ENCODE assay signal across 13 cellular contexts in genomic region chrX:132375941-132376340, GRCh38.
A peak's percentile ranks its signal among the peaks of the same experiment; 100 is the strongest.
DNase-seq lines count a peak whose midpoint lies in the region; ATAC-seq and TF ChIP-seq lines count a peak whose summit lies in the region.
"Had no signal": no experiment of that assay in that cellular context is flagged by ENCODE, and none has a peak within 500 bp of the region (broad histone marks: within the 10 kb centered on the region; RNA-seq: fewer than 3 reads in every experiment).

No MANE protein-coding gene starts in this region.

- DNase-seq in NCI-H524 treated with DMSO at 0.1 percent for 48 hours (lab: John Stamatoyannopoulos, UW) (peak; percentile 2), NCI-H524 (lab: John Stamatoyannopoulos, UW) (no peak), choroid plexus epithelial cell (ENCODE audit: low read depth) (peak; percentile 12), osteoblast (ENCODE audit: insufficient read length, low spot score, missing footprints) (no peak), immature natural killer cell (no peak), NCI-H2107 treated with DMSO at 0.1 percent for 48 hours (lab: John Stamatoyannopoulos, UW; ENCODE audit: unreplicated experiment) (no peak)
- DNase-seq: activated CD4-positive, CD25-positive, alpha-beta regulatory T cell treated with anti-CD3 and anti-CD28 coated beads, Interleukin-2, amount 50 U/mL, for 72 hours; C1 segment of cervical spinal cord; central memory CD4-positive, alpha-beta T cell; NCI-H2107; upper lobe of left lung had no signal

- no peak overlapping the region for H3K4me2 ChIP-seq in osteoblast (ENCODE audit: insufficient read depth, low read length)

- no peaks in the 10 kb centered on the region for H3K36me3 ChIP-seq in osteoblast (ENCODE audit: insufficient read depth, low read length)
- H3K36me3 ChIP-seq: upper lobe of left lung had no signal

- no peak overlapping the region for H2AFZ ChIP-seq in osteoblast (ENCODE audit: low read length)

- no peaks in the 10 kb centered on the region for H4K20me1 ChIP-seq in osteoblast (ENCODE audit: insufficient read depth, low read length)

- no peaks in the 10 kb centered on the region for H3K79me2 ChIP-seq in osteoblast (ENCODE audit: insufficient read depth, low read length)

- no peak overlapping the region for H3K4me3 ChIP-seq in choroid plexus epithelial cell (ENCODE audit: low read depth, low read length)
- no peak overlapping the region for H3K4me3 ChIP-seq in osteoblast (ENCODE audit: insufficient read depth, low read length)
- H3K4me3 ChIP-seq: upper lobe of left lung had no signal

- H3K4me1 Mint-ChIP-seq in immature natural killer cell = no peaks in the 10 kb centered on the region

- no peaks in the 10 kb centered on the region for H3K4me1 ChIP-seq in osteoblast (ENCODE audit: insufficient read depth, low read length)
- H3K4me1 ChIP-seq: upper lobe of left lung had no signal

- peaks cover 10% of the 10 kb centered on the region for H3K27me3 ChIP-seq in osteoblast (ENCODE audit: insufficient read depth, low read length)
- H3K27me3 ChIP-seq: upper lobe of left lung had no signal

- ATAC-seq in GM21737 (IDR thresholded peaks at IDR 0.05; ENCODE audit: unreplicated experiment) = no peak

- H3K9me3 Mint-ChIP-seq in immature natural killer cell = no peaks in the 10 kb centered on the region

- H3K9me3 ChIP-seq in osteoblast (ENCODE audit: low read depth, low read length) = no peaks in the 10 kb centered on the region
- H3K9me3 ChIP-seq: upper lobe of left lung had no signal

- TF ChIP-seq CTCF in LNCAP (IDR thresholded peaks at IDR 0.05) (0 out of 2 replicates have a peak, but pooled peaks have one; percentile 10), choroid plexus epithelial cell (conservative IDR thresholded peaks at IDR 0.05; ENCODE audit: low read depth, low read length) (peak; percentile 48), osteoblast (IDR thresholded peaks at IDR 0.05; ENCODE audit: extremely low read depth, low read depth, low read length) (peak; percentile 33)

- H3K27ac Mint-ChIP-seq in immature natural killer cell = no peak overlapping the region

- H3K27me3 Mint-ChIP-seq in immature natural killer cell (ENCODE audit: low read depth in 3 of 3) = peaks cover 0 to 2% (median 0%) of the 10 kb centered on the region in 3 donors

- no peak overlapping the region for H3K27ac ChIP-seq in osteoblast (ENCODE audit: low read depth, low read length)
- H3K27ac ChIP-seq: upper lobe of left lung had no signal

- H3K4me3 Mint-ChIP-seq in immature natural killer cell = no peak overlapping the region

- H3K36me3 Mint-ChIP-seq in immature natural killer cell = peaks cover 0 to 4% (median 0%) of the 10 kb centered on the region in 3 donors

Comparison
In these comparisons a context has a peak if more than half of its experiments do, and no peak if none do; other contexts are left out.
1. DNase-seq: peak in NCI-H524 treated with DMSO at 0.1 percent for 48 hours (single experiment) and choroid plexus epithelial cell (single experiment); none in NCI-H524 (0 of 2), osteoblast (single experiment), immature natural killer cell (0 of 3) and NCI-H2107 treated with DMSO at 0.1 percent for 48 hours (single experiment).
2. Peak in every context shown above with its lines, with median percentiles within 50 percentile points of each other: CTCF ChIP-seq.